ENCODE assay signal across 15 cellular contexts in the genomic region with DNA sequence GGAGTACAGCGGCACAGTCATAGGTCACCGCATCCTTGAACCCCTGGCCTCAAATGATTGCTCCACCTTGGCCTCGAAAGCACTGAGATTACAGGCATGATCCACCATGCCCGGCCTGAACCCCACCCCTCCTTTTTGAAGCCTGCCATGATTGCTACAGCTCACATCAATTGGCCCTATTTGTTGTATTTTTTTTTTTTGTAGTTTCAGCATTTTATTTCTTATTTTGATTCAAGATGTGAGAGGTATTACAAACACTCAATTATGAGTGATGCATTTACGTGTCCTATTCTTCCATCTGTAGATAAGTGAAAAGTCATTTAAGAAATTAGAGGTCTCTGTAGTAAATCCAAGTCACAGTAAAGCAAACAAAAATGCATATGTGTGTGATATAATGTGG. TPM values are rescaled to one million over a fixed set of nuclear protein-coding genes. Genes with fewer than 3 reads are reported as not detected.
"Had no signal": no experiment of that assay in that cellular context is flagged by ENCODE, and none has a peak within 500 bp of the region (broad histone marks: within the 10 kb centered on the region; RNA-seq: fewer than 3 reads in every experiment).

No MANE protein-coding gene starts in this region.

RNA-seq across cellular contexts. Expression of a gene that starts 16.0 kb away (rescaled TPM):
- total RNA-seq: activated B cell treated with CpG ODN at 0.5 μM for 24 hours; activated CD4-positive, alpha-beta memory T cell treated with anti-CD3 and anti-CD28 coated beads for 36 hours; activated CD4-positive, alpha-beta memory T cell treated with anti-CD3 and anti-CD28 coated beads, Interleukin-2, amount 10 ng/mL, durations not matched to agents 7 days and 5 days; activated CD4-positive, alpha-beta T cell treated with anti-CD3 and anti-CD28 coated beads for 36 hours; activated CD4-positive, alpha-beta T cell treated with anti-CD3 and anti-CD28 coated beads, Interleukin-2, amount 10 ng/mL, durations not matched to agents 24 days and 14 days; activated CD4-positive, alpha-beta T cell treated with anti-CD3 and anti-CD28 coated beads, Interleukin-2, amount 10 ng/mL, durations not matched to agents 7 days and 5 days; activated CD8-positive, alpha-beta memory T cell treated with anti-CD3 and anti-CD28 coated beads for 36 hours; activated CD8-positive, alpha-beta memory T cell treated with anti-CD3 and anti-CD28 coated beads, Interleukin-2, amount 10 ng/mL, durations not matched to agents 7 days and 5 days; activated CD8-positive, alpha-beta T cell treated with anti-CD3 and anti-CD28 coated beads for 36 hours; activated CD8-positive, alpha-beta T cell treated with anti-CD3 and anti-CD28 coated beads, Interleukin-2, amount 10 ng/mL, durations not matched to agents 7 days and 5 days; T-cell; T-helper 1 cell treated with Interleukin-12 subunit alpha and Interleukin-12 subunit beta and Interleukin-4 antibody, amounts not matched to agents 30 ng/mL and 1 ng/mL, for 36 hours; T-helper 17 cell; T-helper 2 cell treated with Interferon-gamma antibody and Interleukin-4, amounts not matched to agents 100 ng/mL and 5 ng/mL, for 36 hours had no signal

RNA-seq across cellular contexts. Expression of a gene that starts 32.3 kb away (rescaled TPM):
- total RNA-seq: activated B cell treated with CpG ODN at 0.5 μM for 24 hours; activated CD4-positive, alpha-beta memory T cell treated with anti-CD3 and anti-CD28 coated beads for 36 hours; activated CD4-positive, alpha-beta T cell treated with anti-CD3 and anti-CD28 coated beads for 36 hours; activated CD4-positive, alpha-beta T cell treated with anti-CD3 and anti-CD28 coated beads, Interleukin-2, amount 10 ng/mL, durations not matched to agents 24 days and 14 days; activated CD8-positive, alpha-beta T cell treated with anti-CD3 and anti-CD28 coated beads for 36 hours; T-helper 1 cell treated with Interleukin-12 subunit alpha and Interleukin-12 subunit beta and Interleukin-4 antibody, amounts not matched to agents 30 ng/mL and 1 ng/mL, for 36 hours; T-helper 17 cell; WTC11 had no signal
